11 cellular contexts compared by ENCODE assay signal in genomic region chr6:131640100-131640499, GRCh38. TPM values are rescaled to one million over a fixed set of nuclear protein-coding genes. Genes with fewer than 3 reads are reported as not detected.
DNase-seq lines count a peak whose midpoint lies in the region; ATAC-seq lines count a peak whose summit lies in the region.
"Had no signal": no experiment of that assay in that cellular context is flagged by ENCODE, and none has a peak within 500 bp of the region (broad histone marks: within the 10 kb centered on the region; RNA-seq: fewer than 3 reads in every experiment).

No MANE protein-coding gene starts in this region.

- peaks cover 0 to 2% (median 0%) of the 10 kb centered on the region in 3 donors for H3K27me3 Mint-ChIP-seq in immature natural killer cell (ENCODE audit: low read depth in 3 of 3)

- no peak overlapping the region for H3K27ac Mint-ChIP-seq in immature natural killer cell

- peak; percentile 41 for ATAC-seq in GM18858 (IDR thresholded peaks at IDR 0.05; ENCODE audit: unreplicated experiment)
- peak; percentile 79 for ATAC-seq in GM21619 (IDR thresholded peaks at IDR 0.05; ENCODE audit: unreplicated experiment)
- peak; percentile 68 for ATAC-seq in HG03378 (IDR thresholded peaks at IDR 0.05; ENCODE audit: unreplicated experiment)
- ATAC-seq: psoas muscle had no signal

- no peaks in the 10 kb centered on the region for H3K9me3 Mint-ChIP-seq in immature natural killer cell

- no peaks in the 10 kb centered on the region for H3K4me1 Mint-ChIP-seq in immature natural killer cell

- peak; percentile 20 to 39 (median 32) for DNase-seq in immature natural killer cell
- no peak for DNase-seq in DMS53 treated with DMSO at 0.1 percent for 48 hours (lab: John Stamatoyannopoulos, UW; ENCODE audit: unreplicated experiment)
- no peak for DNase-seq in NCI-H510A treated with DMSO at 0.1 percent for 48 hours (lab: John Stamatoyannopoulos, UW)
- DNase-seq in LoVo (ENCODE audit: low spot score), result no peak
- DNase-seq: Caco-2, mesenchymal stem cell, NCI-H2171 treated with DMSO at 0.1 percent for 48 hours, psoas muscle had no signal

- no peaks in the 10 kb centered on the region for H3K36me3 Mint-ChIP-seq in immature natural killer cell

- no peak overlapping the region for H3K4me3 Mint-ChIP-seq in immature natural killer cell

RNA-seq across cellular contexts. Expression of gene ENPP3, which starts 3.0 kb away (rescaled TPM):
- 1 to 10 TPM in 1 of 3 donors, under 1 TPM in 2; 0.21 to 4.1 (median 0.25) TPM for polyA plus RNA-seq in immature natural killer cell

RNA-seq across cellular contexts. Expression of gene MED23, which starts 12.1 kb away (rescaled TPM):
- polyA plus RNA-seq in immature natural killer cell, result 10 to 100 TPM in 1 of 3 donors, 1 to 10 TPM in 2; 5.9 to 18.0 (median 9.5) TPM

Comparison
In these comparisons a context has a peak if more than half of its experiments do, and no peak if none do; other contexts are left out.
1. DNase-seq: peak in immature natural killer cell (3 of 3); none in DMS53 treated with DMSO at 0.1 percent for 48 hours (single experiment), NCI-H510A treated with DMSO at 0.1 percent for 48 hours (single experiment) and LoVo (single experiment).
2. Peak in every context shown above with its lines, with median percentiles within 50 percentile points of each other: ATAC-seq.